Comparison of ENCODE assay signal across 17 cellular contexts in the genomic region with DNA sequence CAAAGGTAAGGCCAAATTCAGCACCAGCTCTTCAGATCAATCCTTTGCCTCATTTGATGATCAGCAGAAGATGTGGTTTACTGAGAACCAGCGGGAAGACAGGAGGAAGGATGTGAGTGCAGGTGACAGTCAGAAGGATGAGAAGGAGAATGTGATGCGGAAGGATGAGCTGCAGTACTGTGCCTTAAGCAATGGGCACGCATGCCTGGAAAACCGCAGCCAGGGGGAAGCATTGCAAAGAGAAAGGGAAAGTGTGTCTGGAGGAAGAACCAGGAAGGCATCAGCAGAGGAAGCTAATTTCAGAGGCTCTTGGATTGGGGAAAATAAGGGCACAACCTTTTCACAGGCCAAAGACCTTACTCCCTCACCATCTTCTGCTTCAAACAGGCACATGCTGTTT. TPM values are rescaled to one million over a fixed set of nuclear protein-coding genes. Genes with fewer than 3 reads are reported as not detected.
DNase-seq lines count a peak whose midpoint lies in the region; ATAC-seq, FAIRE-seq and TF ChIP-seq lines count a peak whose summit lies in the region.
"Had no signal": no experiment of that assay in that cellular context is flagged by ENCODE, and none has a peak within 500 bp of the region (broad histone marks: within the 10 kb centered on the region; RNA-seq: fewer than 3 reads in every experiment).

No MANE protein-coding gene starts in this region.

- H3K9me3 ChIP-seq in lower lobe of right lung, result no peaks in the 10 kb centered on the region
- H3K9me3 ChIP-seq: Peyer's patch, tibial nerve had no signal

- H3K36me3 ChIP-seq in lower lobe of right lung, result no peaks in the 10 kb centered on the region
- H3K36me3 ChIP-seq: Peyer's patch, tibial nerve had no signal

- DNase-seq in DMS53 (lab: John Stamatoyannopoulos, UW) (peak; percentile 45), DMS53 treated with DMSO at 0.1 percent for 48 hours (lab: John Stamatoyannopoulos, UW; ENCODE audit: unreplicated experiment) (no peak), HTR-8/SVneo (ENCODE audit: insufficient read length, low spot score) (peak; percentile 25), lower lobe of right lung (no peak), inferior parietal cortex (ENCODE audit: extremely low spot score) (no peak)
- DNase-seq: DMS79 treated with DMSO at 0.1 percent for 48 hours, foreskin melanocyte, GOT3, NCI-H2107 had no signal

- intact Hi-C loops in lower lobe of right lung (cut with DNase I), result no loop called here

- H3K4me1 ChIP-seq in lower lobe of right lung, result no peaks in the 10 kb centered on the region
- H3K4me1 ChIP-seq: Peyer's patch, tibial nerve had no signal

- TF ChIP-seq CTCF in VCaP (conservative IDR thresholded peaks at IDR 0.05) (peak; percentile 65), lower lobe of right lung (IDR thresholded peaks at IDR 0.05) (no peak)

- peak; percentile 24 to 63 for ATAC-seq in lower lobe of right lung
- ATAC-seq in HG02642 (IDR thresholded peaks at IDR 0.05; ENCODE audit: poor library complexity, unreplicated experiment), result no peak
- ATAC-seq in GM21825 (IDR thresholded peaks at IDR 0.05; ENCODE audit: unreplicated experiment), result no peak
- ATAC-seq: natural killer cell treated with Interleukin-12 subunit alpha and Interleukin-12 subunit beta and Interleukin-15 and Interleukin-18, amount 100 ng/mL, for 72 hours had no signal

- H3K4me3 ChIP-seq in lower lobe of right lung, result no peak overlapping the region
- H3K4me3 ChIP-seq: Peyer's patch, tibial nerve had no signal

- FAIRE-seq in HTR-8/SVneo (lab: Jason Lieb, UNC), result no peak
- FAIRE-seq: A204.1 had no signal

- no peaks in the 10 kb centered on the region for H3K27me3 ChIP-seq in lower lobe of right lung (ENCODE audit: low read depth)
- H3K27me3 ChIP-seq: Peyer's patch, tibial nerve had no signal

- H3K27ac ChIP-seq in VCaP, result no peak overlapping the region
- no peak overlapping the region for H3K27ac ChIP-seq in lower lobe of right lung
- H3K27ac ChIP-seq: Peyer's patch, tibial nerve had no signal

RNA-seq across cellular contexts. Expression of a gene that starts 25.7 kb away (rescaled TPM):
- not detected for total RNA-seq in lower lobe of right lung
- total RNA-seq: kidney epithelial cell; natural killer cell treated with Interleukin-12 subunit alpha and Interleukin-12 subunit beta and Interleukin-15 and Interleukin-18, amount 100 ng/mL, for 72 hours; Peyer's patch had no signal

Comparison
In these comparisons a context has a peak if more than half of its experiments do, and no peak if none do; other contexts are left out.
1. DNase-seq: peak in DMS53 (single experiment) and HTR-8/SVneo (single experiment); none in DMS53 treated with DMSO at 0.1 percent for 48 hours (single experiment), lower lobe of right lung (single experiment) and inferior parietal cortex (single experiment).
2. ATAC-seq: peak in lower lobe of right lung (2 of 2); none in HG02642 (single experiment) and GM21825 (single experiment).